In the genomic region with DNA sequence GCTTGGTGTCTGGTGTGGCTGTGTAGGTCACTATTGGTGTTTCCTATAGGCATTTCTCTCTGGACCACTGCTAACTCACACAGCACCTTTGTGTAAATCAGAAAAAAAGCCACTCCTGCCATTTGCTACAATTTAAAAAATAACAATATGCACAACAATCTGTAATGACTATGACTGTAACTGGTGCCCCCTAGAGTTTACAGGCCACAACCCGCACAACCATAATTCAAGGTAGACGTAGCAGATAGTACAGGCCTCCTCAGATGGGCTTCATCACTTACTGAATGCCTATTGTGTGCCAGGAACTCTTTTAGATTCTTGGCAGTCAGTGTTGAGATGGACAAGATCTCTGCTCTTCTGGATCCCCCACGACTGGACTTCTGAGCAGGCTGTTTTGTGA, we compare ENCODE assay signal across 34 cellular contexts. TPM values are rescaled to one million over a fixed set of nuclear protein-coding genes. Genes with fewer than 3 reads are reported as not detected.
"Had no signal": no experiment of that assay in that cellular context is flagged by ENCODE, and none has a peak within 500 bp of the region (broad histone marks: within the 10 kb centered on the region; RNA-seq: fewer than 3 reads in every experiment).

No MANE protein-coding gene starts in this region.

- H3K36me3 ChIP-seq: brain microvascular endothelial cell, pancreas, prostate gland, thyroid gland, upper lobe of left lung, vagina had no signal

- H3K4me3 Mint-ChIP-seq: activated CD4-positive, alpha-beta memory T cell treated with anti-CD3 and anti-CD28 coated beads for 36 hours; activated CD4-positive, alpha-beta T cell treated with anti-CD3 and anti-CD28 coated beads, Interleukin-2, amount 10 ng/mL, durations not matched to agents 24 days and 14 days; effector memory CD8-positive, alpha-beta T cell; mesothelial cell of epicardium; stimulated activated effector memory CD8-positive, alpha-beta T cell treated with anti-CD3 and anti-CD28 coated beads, Interleukin-12 subunit alpha, Interleukin-12 subunit beta, amount 100 ng/mL, for 72 hours; stimulated activated naive CD8-positive, alpha-beta T cell treated with anti-CD3 and anti-CD28 coated beads, Interleukin-15, amount 100 ng/mL, for 72 hours had no signal

- H3K9me3 ChIP-seq: pancreas, prostate gland, thyroid gland, upper lobe of left lung, vagina had no signal

- ATAC-seq: effector memory CD8-positive, alpha-beta T cell; left cardiac atrium; pancreas; sciatic nerve; stimulated activated effector memory CD8-positive, alpha-beta T cell treated with anti-CD3 and anti-CD28 coated beads, Interleukin-12 subunit alpha, Interleukin-12 subunit beta, amount 100 ng/mL, for 72 hours; stimulated activated naive CD8-positive, alpha-beta T cell treated with anti-CD3 and anti-CD28 coated beads, Interleukin-15, amount 100 ng/mL, for 72 hours had no signal

- H3K4me1 ChIP-seq: pancreas, prostate gland, thyroid gland, upper lobe of left lung, vagina had no signal

- H3K36me3 Mint-ChIP-seq: activated CD4-positive, alpha-beta memory T cell treated with anti-CD3 and anti-CD28 coated beads for 36 hours; mesothelial cell of epicardium; stimulated activated effector memory CD8-positive, alpha-beta T cell treated with anti-CD3 and anti-CD28 coated beads, Interleukin-12 subunit alpha, Interleukin-12 subunit beta, amount 100 ng/mL, for 72 hours had no signal

- H3K9me3 Mint-ChIP-seq: activated CD4-positive, alpha-beta memory T cell treated with anti-CD3 and anti-CD28 coated beads for 36 hours; activated CD4-positive, alpha-beta T cell treated with anti-CD3 and anti-CD28 coated beads, Interleukin-2, amount 10 ng/mL, durations not matched to agents 24 days and 14 days; effector memory CD8-positive, alpha-beta T cell; stimulated activated effector memory CD8-positive, alpha-beta T cell treated with anti-CD3 and anti-CD28 coated beads, Interleukin-12 subunit alpha, Interleukin-12 subunit beta, amount 100 ng/mL, for 72 hours; stimulated activated naive CD8-positive, alpha-beta T cell treated with anti-CD3 and anti-CD28 coated beads, Interleukin-15, amount 100 ng/mL, for 72 hours had no signal

- H3K4me3 ChIP-seq: coronary artery, pancreas, prostate gland, thyroid gland, upper lobe of left lung, vagina had no signal

- H3K27me3 Mint-ChIP-seq: activated CD4-positive, alpha-beta T cell treated with anti-CD3 and anti-CD28 coated beads, Interleukin-2, amount 10 ng/mL, durations not matched to agents 24 days and 14 days; stimulated activated naive CD8-positive, alpha-beta T cell treated with anti-CD3 and anti-CD28 coated beads, Interleukin-15, amount 100 ng/mL, for 72 hours had no signal

- DNase-seq: activated CD4-positive, alpha-beta memory T cell treated with anti-CD3 and anti-CD28 coated beads for 36 hours; activated CD4-positive, CD25-positive, alpha-beta regulatory T cell treated with anti-CD3 and anti-CD28 coated beads, Interleukin-2, amount 50 U/mL, for 72 hours; activated CD8-positive, alpha-beta memory T cell treated with anti-CD3 and anti-CD28 coated beads, Interleukin-2, amount 50 U/mL, for 4 hours; activated gamma-delta T cell; activated naive CD4-positive, alpha-beta T cell treated with anti-CD3 and anti-CD28 coated beads, Interleukin-2, amount 50 U/mL, for 16 hours; activated T-cell treated with anti-CD3 and anti-CD28 coated beads, Interleukin-2, amount 50 U/mL, for 1 hour; amniotic stem cell; brain microvascular endothelial cell; effector memory CD8-positive, alpha-beta T cell; head of caudate nucleus; hippocampal formation; left cardiac atrium; mammary epithelial cell; naive B cell; nucleus accumbens; pancreas; retina; small intestine; stimulated activated CD4-positive, alpha-beta T cell treated with anti-CD3 and anti-CD28 coated beads, Interleukin-4, amount 100 ng/mL, for 24 hours; stimulated activated naive CD8-positive, alpha-beta T cell treated with anti-CD3 and anti-CD28 coated beads, Interleukin-15, amount 100 ng/mL, for 72 hours; substantia nigra; thyroid gland; upper lobe of left lung had no signal

- H3K27me3 ChIP-seq: brain microvascular endothelial cell, pancreas, thyroid gland, upper lobe of left lung, vagina had no signal

- H3K4me1 Mint-ChIP-seq: activated CD4-positive, alpha-beta T cell treated with anti-CD3 and anti-CD28 coated beads, Interleukin-2, amount 10 ng/mL, durations not matched to agents 24 days and 14 days; mesothelial cell of epicardium; naive B cell; stimulated activated effector memory CD8-positive, alpha-beta T cell treated with anti-CD3 and anti-CD28 coated beads, Interleukin-12 subunit alpha, Interleukin-12 subunit beta, amount 100 ng/mL, for 72 hours; stimulated activated naive CD8-positive, alpha-beta T cell treated with anti-CD3 and anti-CD28 coated beads, Interleukin-15, amount 100 ng/mL, for 72 hours had no signal

- H3K27ac Mint-ChIP-seq: activated CD4-positive, alpha-beta memory T cell treated with anti-CD3 and anti-CD28 coated beads for 36 hours; activated CD4-positive, alpha-beta T cell treated with anti-CD3 and anti-CD28 coated beads, Interleukin-2, amount 10 ng/mL, durations not matched to agents 24 days and 14 days; effector memory CD8-positive, alpha-beta T cell; mesothelial cell of epicardium; naive B cell; stimulated activated effector memory CD8-positive, alpha-beta T cell treated with anti-CD3 and anti-CD28 coated beads, Interleukin-12 subunit alpha, Interleukin-12 subunit beta, amount 100 ng/mL, for 72 hours; stimulated activated naive CD8-positive, alpha-beta T cell treated with anti-CD3 and anti-CD28 coated beads, Interleukin-15, amount 100 ng/mL, for 72 hours had no signal

- H3K27ac ChIP-seq: brain microvascular endothelial cell, coronary artery, pancreas, prostate gland, thyroid gland, upper lobe of left lung, vagina had no signal

RNA-seq across cellular contexts. Expression of a gene that starts 47.7 kb away (rescaled TPM):
- total RNA-seq: activated CD4-positive, alpha-beta memory T cell treated with anti-CD3 and anti-CD28 coated beads for 36 hours; activated CD4-positive, alpha-beta T cell treated with anti-CD3 and anti-CD28 coated beads, Interleukin-2, amount 10 ng/mL, durations not matched to agents 24 days and 14 days; activated CD8-positive, alpha-beta memory T cell treated with anti-CD3 and anti-CD28 coated beads for 36 hours; endothelial cell of umbilical vein; fibroblast of lung; mammary epithelial cell; sciatic nerve had no signal
- polyA plus RNA-seq: fibroblast of lung, keratinocyte, mammary epithelial cell had no signal
